8 cellular contexts compared by ENCODE assay signal in genomic region chr11:3796346-3796745, GRCh38. TPM values are rescaled to one million over a fixed set of nuclear protein-coding genes. Genes with fewer than 3 reads are reported as not detected.
DNase-seq lines count a peak whose midpoint lies in the region; ATAC-seq, FAIRE-seq and TF ChIP-seq lines count a peak whose summit lies in the region.
"Had no signal": no experiment of that assay in that cellular context is flagged by ENCODE, and none has a peak within 500 bp of the region (broad histone marks: within the 10 kb centered on the region; RNA-seq: fewer than 3 reads in every experiment).

No MANE protein-coding gene starts in this region.

- no peak for ATAC-seq in right cardiac atrium
- no peak for ATAC-seq in HG02852 (IDR thresholded peaks at IDR 0.05; ENCODE audit: unreplicated experiment)

- H3K27me3 ChIP-seq in right cardiac atrium (ENCODE audit: control insufficient read depth, insufficient read depth) (no peaks in the 10 kb centered on the region), small intestine (ENCODE audit: control insufficient read depth in 2 of 2, insufficient read depth in 2 of 2, low read length in 2 of 2) (no peaks in the 10 kb centered on the region)

- H3K9me3 ChIP-seq in right cardiac atrium (ENCODE audit: control insufficient read depth, low read length) (no peaks in the 10 kb centered on the region), small intestine (ENCODE audit: control insufficient read depth, low read depth) (no peaks in the 10 kb centered on the region)

- no peak for DNase-seq in HFFc6
- no peak for DNase-seq in right cardiac atrium
- DNase-seq in small intestine, result peak; percentile 32
- no peak for DNase-seq in foreskin melanocyte
- DNase-seq in HuH-7.5 (ENCODE audit: low spot score), result no peak
- DNase-seq: stimulated activated CD4-positive, alpha-beta T cell treated with anti-CD3 and anti-CD28 coated beads, Interleukin-15, amount 100 ng/mL, for 24 hours had no signal

- H3K36me3 ChIP-seq in small intestine (ENCODE audit: control insufficient read depth in 2 of 2, insufficient read depth in 2 of 2, low read length in 2 of 2), result peaks cover 4 to 5% of the 10 kb centered on the region in 2 donors

- peak overlapping the region; percentile 93 for H3K4me3 Mint-ChIP-seq in HFFc6

- no peaks in the 10 kb centered on the region for H3K9me3 Mint-ChIP-seq in HFFc6

- intact Hi-C loops in right cardiac atrium (cut with DNase I), result no loop called here

- no peaks in the 10 kb centered on the region; the same call in 1 of the 2 replicates for H3K27me3 Mint-ChIP-seq in HFFc6 (ENCODE audit: insufficient read depth)

- no peak for FAIRE-seq in small intestine (lab: Jason Lieb, UNC)

- 11% methylated on average over 14 of the region's 14 CpGs for WGBS in right cardiac atrium
- WGBS in small intestine, 3 donors, result 1 to 8% (median 2%) methylated on average over 14 of the region's 14 CpGs

- H3K27ac ChIP-seq in right cardiac atrium (ENCODE audit: low read length) (peak overlapping the region; percentile 15), small intestine (ENCODE audit: low read depth in 1 of 2, low read length in 1 of 2) (peak overlapping the region; percentile 24 to 95)

- H3K27ac Mint-ChIP-seq in HFFc6, result peak overlapping the region; percentile 95

- H3K4me1 ChIP-seq in right cardiac atrium (ENCODE audit: control insufficient read depth, insufficient read depth, low read length) (no peaks in the 10 kb centered on the region), small intestine (ENCODE audit: control insufficient read depth in 2 of 2, insufficient read depth in 1 of 2, low read depth in 1 of 2, low read length in 1 of 2) (peaks cover 0 to 8% of the 10 kb centered on the region in 2 donors)

- H3K4me3 ChIP-seq in WI38 (ENCODE audit: low read depth, low read length) (peak overlapping the region; percentile 98), right cardiac atrium (ENCODE audit: low read length) (peak overlapping the region; percentile 90), small intestine (ENCODE audit: low read depth in 1 of 2, low read length in 2 of 2) (peak overlapping the region; percentile 72 to 96)

- H3K36me3 Mint-ChIP-seq in HFFc6 (ENCODE audit: low read depth), result peaks cover 19% of the 10 kb centered on the region

- TF ChIP-seq CTCF in HFFc6 (IDR thresholded peaks at IDR 0.05) (no peak), WI38 (IDR thresholded peaks at IDR 0.05; ENCODE audit: low read depth, low read length) (no peak)

- peaks cover 32% of the 10 kb centered on the region for H3K4me1 Mint-ChIP-seq in HFFc6 (ENCODE audit: low read depth)

RNA-seq across cellular contexts. Expression of gene NUP98, which starts 1.0 kb away (rescaled TPM):
- 10 to 100 TPM; 81.4 to 96.7 (median 85.6) TPM for total RNA-seq in HFFc6 (2021; fragmentation: NEBNext Ultra II Directional; extraction: Animal tissue kit (Norgen Biotek cat#: 25700))
- 10 to 100 TPM; 38.8 to 55.9 (median 43.4) TPM for total RNA-seq in right cardiac atrium
- 22.9 TPM for polyA plus RNA-seq in right cardiac atrium
- 10 to 100 TPM; 14.1 to 30.0 (median 18.8) TPM for polyA plus RNA-seq in small intestine

RNA-seq across cellular contexts. Expression of gene PGAP2, which starts 12.0 kb away (rescaled TPM):
- 10 to 100 TPM; 14.5 to 19.7 (median 17.1) TPM for total RNA-seq in HFFc6 (2021; fragmentation: NEBNext Ultra II Directional; extraction: Animal tissue kit (Norgen Biotek cat#: 25700))
- total RNA-seq in right cardiac atrium, result 10 to 100 TPM; 12.4 to 19.5 (median 15.2) TPM
- polyA plus RNA-seq in right cardiac atrium, result 13.9 TPM
- 10 to 100 TPM; 18.9 to 26.2 (median 22.1) TPM for polyA plus RNA-seq in small intestine

RNA-seq across cellular contexts. Expression of gene RHOG, which starts 44.4 kb away (rescaled TPM):
- 10 to 100 TPM; 57.8 to 72.3 (median 66.4) TPM for total RNA-seq in HFFc6 (2021; fragmentation: NEBNext Ultra II Directional; extraction: Animal tissue kit (Norgen Biotek cat#: 25700))
- total RNA-seq in right cardiac atrium, result 10 to 100 TPM; 18.7 to 26.0 (median 25.6) TPM
- polyA plus RNA-seq in right cardiac atrium, result 23.7 TPM
- polyA plus RNA-seq in small intestine, result 100 to 1,000 TPM in 1 of 3 donors, 10 to 100 TPM in 2; 62.1 to 114 (median 86.6) TPM

RNA-seq across cellular contexts. Expression of gene STIM1, which starts 59.1 kb away (rescaled TPM):
- total RNA-seq in HFFc6 (2021; fragmentation: NEBNext Ultra II Directional; extraction: Animal tissue kit (Norgen Biotek cat#: 25700)), result 10 to 100 TPM; 27.6 to 33.1 (median 30.7) TPM
- total RNA-seq in right cardiac atrium, result 10 to 100 TPM; 14.4 to 19.3 (median 16.6) TPM
- polyA plus RNA-seq in right cardiac atrium, result 10.8 TPM
- polyA plus RNA-seq in small intestine, result 10 to 100 TPM in 1 of 3 donors, 1 to 10 TPM in 2; 5.6 to 27.9 (median 7.3) TPM
